Comparison of ENCODE assay signal across 10 cellular contexts in genomic region chr3:127816783-127817182, GRCh38. TPM values are rescaled to one million over a fixed set of nuclear protein-coding genes. Genes with fewer than 3 reads are reported as not detected.
DNase-seq lines count a peak whose midpoint lies in the region; ATAC-seq and TF ChIP-seq lines count a peak whose summit lies in the region.
"Had no signal": no experiment of that assay in that cellular context is flagged by ENCODE, and none has a peak within 500 bp of the region (broad histone marks: within the 10 kb centered on the region; RNA-seq: fewer than 3 reads in every experiment).

No MANE protein-coding gene starts in this region.

- no peaks in the 10 kb centered on the region for H3K27me3 ChIP-seq in mammary epithelial cell (ENCODE audit: insufficient read depth, low read length)
- H3K27me3 ChIP-seq in mucosa of stomach (ENCODE audit: control insufficient read depth, insufficient read depth, low read length) = no peaks in the 10 kb centered on the region
- H3K27me3 ChIP-seq in upper lobe of right lung = no peaks in the 10 kb centered on the region

- H3K9ac ChIP-seq in mammary epithelial cell (ENCODE audit: insufficient read depth, low read length) (no peak overlapping the region), mucosa of stomach (ENCODE audit: low read length) (peak overlapping the region; percentile 26)

- no peaks in the 10 kb centered on the region for H3K9me3 Mint-ChIP-seq in MCF 10A (ENCODE audit: unreplicated experiment)
- H3K9me3 Mint-ChIP-seq in stimulated activated effector memory CD8-positive, alpha-beta T cell treated with anti-CD3 and anti-CD28 coated beads, Interleukin-12 subunit alpha, Interleukin-12 subunit beta, amount 100 ng/mL, for 72 hours = no peaks in the 10 kb centered on the region

- H3K36me3 ChIP-seq in mammary epithelial cell (ENCODE audit: insufficient read depth, low read length) (no peaks in the 10 kb centered on the region), mucosa of stomach (ENCODE audit: control insufficient read depth, insufficient read depth, low read length) (no peaks in the 10 kb centered on the region), upper lobe of right lung (peaks cover 23% of the 10 kb centered on the region)

- in situ Hi-C loops in mammary epithelial cell (cut with MboI; ENCODE audit: low sequenced_read_pairs in 2 of 2) = no loop called here

- no peak overlapping the region for H3K27ac ChIP-seq in mammary epithelial cell (ENCODE audit: insufficient read depth, low read depth, low read length)
- H3K27ac ChIP-seq in upper lobe of right lung = peak overlapping the region; percentile 62

- DNase-seq in MCF 10A (ENCODE audit: unreplicated experiment) (no peak), mammary epithelial cell (no peak), upper lobe of right lung (no peak), AML-193 (lab: John Stamatoyannopoulos, UW) (no peak)
- no peak for DNase-seq in stimulated activated effector memory CD8-positive, alpha-beta T cell treated with anti-CD3 and anti-CD28 coated beads, Interleukin-12 subunit alpha, Interleukin-12 subunit beta, amount 100 ng/mL, for 72 hours (ENCODE audit: low spot score in 2 of 2)
- DNase-seq: NCI-H1436, NCI-H524 treated with DMSO at 0.1 percent for 48 hours had no signal

- H3K27me3 Mint-ChIP-seq in MCF 10A (ENCODE audit: insufficient read depth, unreplicated experiment) = no peaks in the 10 kb centered on the region

- no peak overlapping the region for H3K4me3 ChIP-seq in mammary epithelial cell (replicated peaks in 1 of 3; ENCODE audit: insufficient read depth in 1 of 3, low read depth in 2 of 3, low read length in 3 of 3)
- H3K4me3 ChIP-seq in mucosa of stomach (ENCODE audit: low read length) = no peak overlapping the region
- H3K4me3 ChIP-seq in upper lobe of right lung = no peak overlapping the region

- POLR2A ChIA-PET in MCF 10A (lab: Yijun Ruan, JAX) = interaction anchor here (1.3 kb wide), 1 partner anchor 48 kb away, joined by 5 read pairs; no protein-coding TSS in a partner anchor

- TF ChIP-seq CTCF in MCF 10A (IDR thresholded peaks at IDR 0.05; ENCODE audit: unreplicated experiment) = no peak
- TF ChIP-seq CTCF in mammary epithelial cell (conservative IDR thresholded peaks at IDR 0.05 in 1 of 2, IDR thresholded peaks at IDR 0.05 in 1 of 2; ENCODE audit: extremely low read depth in 1 of 2, insufficient read depth in 1 of 2, low read depth in 1 of 2, low read length in 2 of 2) = no peak
- TF ChIP-seq CTCF in upper lobe of right lung (IDR thresholded peaks at IDR 0.05) = no peak

- CTCF ChIA-PET in MCF 10A (lab: Yijun Ruan, JAX) (interaction anchor here (0.6 to 1.5 kb wide), 6 partner anchors 72 to 245 kb away, joined by 3 to 4 read pairs (median 3); no protein-coding TSS in a partner anchor), mammary epithelial cell (lab: Charles Lee; ENCODE audit: low non-redundant PET) (no interaction called here)

- H3K4me1 Mint-ChIP-seq in MCF 10A (ENCODE audit: insufficient read depth, unreplicated experiment) = peaks cover 39% of the 10 kb centered on the region
- H3K4me1 Mint-ChIP-seq in stimulated activated effector memory CD8-positive, alpha-beta T cell treated with anti-CD3 and anti-CD28 coated beads, Interleukin-12 subunit alpha, Interleukin-12 subunit beta, amount 100 ng/mL, for 72 hours = no peaks in the 10 kb centered on the region

- H3K9me3 ChIP-seq in mammary epithelial cell (replicated peaks; ENCODE audit: insufficient read depth, low read length) (no peaks in the 10 kb centered on the region), mucosa of stomach (ENCODE audit: control insufficient read depth, low read length) (no peaks in the 10 kb centered on the region), upper lobe of right lung (no peaks in the 10 kb centered on the region)

- intact Hi-C loops in MCF 10A (cut with micrococcal nuclease) = loop anchor here (1.0 to 2.0 kb wide), 3 partner anchors 24 to 154 kb away; no protein-coding TSS in a partner anchor
- intact Hi-C loops in mammary epithelial cell (cut with micrococcal nuclease) = loop anchor here (1.0 to 2.0 kb wide), 3 partner anchors 17 to 225 kb away; no protein-coding TSS in a partner anchor
- intact Hi-C loops in upper lobe of right lung (cut with DNase I) = no loop called here

- H3K36me3 Mint-ChIP-seq in MCF 10A (ENCODE audit: insufficient read depth, unreplicated experiment) = no peaks in the 10 kb centered on the region
- H3K36me3 Mint-ChIP-seq in stimulated activated effector memory CD8-positive, alpha-beta T cell treated with anti-CD3 and anti-CD28 coated beads, Interleukin-12 subunit alpha, Interleukin-12 subunit beta, amount 100 ng/mL, for 72 hours = peaks cover 5% of the 10 kb centered on the region

- dilution Hi-C loops in mammary epithelial cell (cut with HindIII; ENCODE audit: low sequenced_read_pairs) = no loop called here

- no peak overlapping the region for H3K4me2 ChIP-seq in mammary epithelial cell (ENCODE audit: insufficient read depth, low read depth, low read length)

- ATAC-seq in esophagus mucosa = peak; percentile 73
- ATAC-seq in upper lobe of right lung = peak; percentile 2
- no peak for ATAC-seq in stimulated activated effector memory CD8-positive, alpha-beta T cell treated with anti-CD3 and anti-CD28 coated beads, Interleukin-12 subunit alpha, Interleukin-12 subunit beta, amount 100 ng/mL, for 72 hours
- no peak for ATAC-seq in GM19035 (IDR thresholded peaks at IDR 0.05; ENCODE audit: unreplicated experiment)

- H3K27ac Mint-ChIP-seq in MCF 10A (ENCODE audit: low read depth, unreplicated experiment) = peak overlapping the region; percentile 90
- no peak overlapping the region for H3K27ac Mint-ChIP-seq in stimulated activated effector memory CD8-positive, alpha-beta T cell treated with anti-CD3 and anti-CD28 coated beads, Interleukin-12 subunit alpha, Interleukin-12 subunit beta, amount 100 ng/mL, for 72 hours

- peaks cover 36% of the 10 kb centered on the region for H3K4me1 ChIP-seq in mammary epithelial cell (ENCODE audit: insufficient read depth, low read length)
- H3K4me1 ChIP-seq in mucosa of stomach (ENCODE audit: control insufficient read depth, insufficient read depth, low read length) = peaks cover 64% of the 10 kb centered on the region
- peaks cover 60% of the 10 kb centered on the region for H3K4me1 ChIP-seq in upper lobe of right lung

- 96% methylated on average over 9 of the region's 9 CpGs for WGBS in mammary epithelial cell (ENCODE audit: low coverage, missing lambda C conversion rate)

- no peaks in the 10 kb centered on the region for H3K79me2 ChIP-seq in mammary epithelial cell (ENCODE audit: insufficient read depth, low read length)

- H3K4me3 Mint-ChIP-seq in MCF 10A (ENCODE audit: unreplicated experiment) = no peak overlapping the region
- no peak overlapping the region for H3K4me3 Mint-ChIP-seq in stimulated activated effector memory CD8-positive, alpha-beta T cell treated with anti-CD3 and anti-CD28 coated beads, Interleukin-12 subunit alpha, Interleukin-12 subunit beta, amount 100 ng/mL, for 72 hours

- no TSS peak for BruUV-seq in MCF 10A (replicated peaks; lab: Mats Ljungman, UMichigan)
- no TSS peak for BruUV-seq in mammary epithelial cell (replicated peaks; lab: Mats Ljungman, UMichigan)

- H2AFZ ChIP-seq in mammary epithelial cell (ENCODE audit: low read depth, low read length) = no peak overlapping the region

- H4K20me1 ChIP-seq in mammary epithelial cell (ENCODE audit: insufficient read depth, low read length) = no peaks in the 10 kb centered on the region

RNA-seq across cellular contexts. Expression of gene MGLL, which starts 5.5 kb away (rescaled TPM):
- 12.6 and 25.3 TPM in 2 replicates for total RNA-seq in MCF 10A (2022)
- 10 to 100 TPM in 1 of 2 donors, 1 to 10 TPM in 1; 7.8 to 46.3 TPM for total RNA-seq in mammary epithelial cell
- 16.9 TPM for polyA plus RNA-seq in mammary epithelial cell
- polyA minus RNA-seq in mammary epithelial cell = 27.4 TPM
- total RNA-seq in esophagus mucosa = 135 TPM
- 194 TPM for total RNA-seq in upper lobe of right lung

Comparison
In these comparisons a context has a peak if more than half of its experiments do, and no peak if none do; other contexts are left out.
1. ATAC-seq: peak in esophagus mucosa (single experiment) and upper lobe of right lung (single experiment); none in stimulated activated effector memory CD8-positive, alpha-beta T cell treated with anti-CD3 and anti-CD28 coated beads, Interleukin-12 subunit alpha, Interleukin-12 subunit beta, amount 100 ng/mL, for 72 hours (single experiment) and GM19035 (single experiment).